Comparison of ENCODE assay signal across 8 cellular contexts in the genomic region with DNA sequence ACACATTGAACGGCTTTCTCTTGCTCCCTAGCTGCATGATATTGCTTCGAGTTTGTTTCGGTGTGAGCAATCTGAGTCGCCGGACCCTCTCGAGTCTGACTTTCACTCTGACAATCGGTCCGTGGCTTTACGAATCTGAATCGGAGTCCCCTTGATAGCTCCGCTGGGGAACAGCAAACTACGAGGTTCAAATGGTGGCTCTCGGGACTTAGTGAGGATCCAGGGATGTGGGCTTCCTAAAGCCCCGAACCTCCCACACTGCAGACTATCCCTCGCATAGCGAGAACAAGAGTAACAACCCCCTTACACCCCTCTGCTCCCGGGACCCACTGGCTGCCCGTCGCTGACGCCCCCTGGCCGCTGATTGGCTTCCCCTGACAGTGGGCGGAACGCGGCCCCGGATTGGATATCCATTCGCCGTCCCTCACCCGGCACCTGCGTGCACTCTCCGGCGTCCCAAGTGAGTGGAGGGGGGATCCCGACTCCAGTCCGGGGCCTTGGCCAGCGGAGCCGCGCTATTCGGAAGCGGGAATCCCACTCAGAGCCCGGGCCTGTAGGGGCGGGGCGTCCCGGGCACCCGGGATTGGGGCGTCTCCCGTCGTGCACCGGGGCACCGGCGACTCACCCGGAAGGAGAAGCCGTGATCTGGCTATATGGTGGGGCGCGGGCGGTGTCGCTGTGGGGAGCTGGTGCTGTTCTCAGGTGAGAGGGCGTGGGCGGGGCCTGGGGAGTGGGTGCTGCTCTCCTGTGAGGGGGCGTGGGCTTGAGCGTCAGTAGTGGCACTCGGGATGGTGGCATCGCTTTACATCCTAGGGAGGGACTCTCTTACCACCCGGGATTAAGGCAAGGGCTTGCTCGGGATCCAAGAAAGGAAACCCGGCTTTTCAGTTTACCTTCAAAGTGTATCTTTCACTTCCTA. TPM values are rescaled to one million over a fixed set of nuclear protein-coding genes. Genes with fewer than 3 reads are reported as not detected.
DNase-seq lines count a peak whose midpoint lies in the region; ATAC-seq and TF ChIP-seq lines count a peak whose summit lies in the region.

SNX11 (plus strand) TSS at position 630 of the 919 bp plus-strand sequence. CDS start 4,278 bp downstream, outside the sequence.

- H3K36me3 ChIP-seq in right atrium auricular region (no peaks in the 10 kb centered on the region), vagina (no peaks in the 10 kb centered on the region)

- peak in 1 of 2 donors; percentile 29 for TF ChIP-seq CTCF in right atrium auricular region (IDR thresholded peaks at IDR 0.05)
- TF ChIP-seq CTCF in vagina (IDR thresholded peaks at IDR 0.05) = peak in 1 of 3 experiments; percentile 24

- intact Hi-C loops in vagina (cut with DNase I) = loop anchor here (5.0 kb wide), 1 partner anchor 50 kb away; no protein-coding TSS in a partner anchor

- no peaks in the 10 kb centered on the region for H3K9me3 ChIP-seq in right atrium auricular region
- H3K9me3 ChIP-seq in vagina = no peaks in the 10 kb centered on the region

- DNase-seq in NCI-H187 treated with DMSO at 0.1 percent for 48 hours (lab: John Stamatoyannopoulos, UW) (peak; percentile 72), T-helper 2 cell (peak; percentile 87 to 98 (median 93)), right atrium auricular region (ENCODE audit: low spot score) (peak; percentile 88), putamen (ENCODE audit: low spot score) (peak; percentile 92), vagina (ENCODE audit: extremely low spot score in 2 of 2) (peak in 1 of 2 donors; percentile 91)

- H3K27ac ChIP-seq in angular gyrus (ENCODE audit: low read depth, low read length) (peak within 1 kb of the TSS; percentile 77), right atrium auricular region (peak within 1 kb of the TSS; percentile 95), vagina (peak within 1 kb of the TSS; percentile 84)

- H3K27me3 ChIP-seq in right atrium auricular region = no peaks in the 10 kb centered on the region
- no peaks in the 10 kb centered on the region for H3K27me3 ChIP-seq in vagina

- peak in 1 of 2 donors; percentile 11 for TF ChIP-seq POLR2A in vagina (IDR thresholded peaks at IDR 0.05)

- peaks cover 0 to 19% of the 10 kb centered on the region in 2 donors for H3K4me1 ChIP-seq in right atrium auricular region
- peaks cover 38% of the 10 kb centered on the region for H3K4me1 ChIP-seq in vagina

- H3K4me3 ChIP-seq in right atrium auricular region (peak within 1 kb of the TSS; percentile 82 to 83), vagina (peak within 1 kb of the TSS; percentile 80 to 96)

- ATAC-seq in GM18502 (IDR thresholded peaks at IDR 0.05; ENCODE audit: poor library complexity, unreplicated experiment) = peak; percentile 76
- ATAC-seq in HG02943 (IDR thresholded peaks at IDR 0.05; ENCODE audit: low read depth, unreplicated experiment) = peak; percentile 66

RNA-seq across cellular contexts. Expression of gene SNX11, which starts in this region (rescaled TPM):
- 1 to 10 TPM; 5.4 to 9.3 TPM for total RNA-seq in right atrium auricular region
- total RNA-seq in vagina = 15.0 TPM
